ENCODE assay signal across 16 cellular contexts in genomic region chr2:166084301-166084700, GRCh38. TPM values are rescaled to one million over a fixed set of nuclear protein-coding genes. Genes with fewer than 3 reads are reported as not detected.
DNase-seq lines count a peak whose midpoint lies in the region; ATAC-seq and TF ChIP-seq lines count a peak whose summit lies in the region.
"Had no signal": no experiment of that assay in that cellular context is flagged by ENCODE, and none has a peak within 500 bp of the region (broad histone marks: within the 10 kb centered on the region; RNA-seq: fewer than 3 reads in every experiment).

No MANE protein-coding gene starts in this region.

- H3K27ac Mint-ChIP-seq in T-helper 17 cell (no peak overlapping the region), progenitor cell of endocrine pancreas (no peak overlapping the region)
- H3K27ac Mint-ChIP-seq: B cell; CD8-positive, alpha-beta T cell had no signal

- H3K36me3 ChIP-seq in neuron (ENCODE audit: insufficient read depth, low read length), result no peaks in the 10 kb centered on the region
- H3K36me3 ChIP-seq: BLaER1 treated with 17β-estradiol and CSF1 and Interleukin-3, amounts not matched to agents 10 nM and 100 nM; HAP-1 had no signal

- H3K4me1 ChIP-seq in neuron (ENCODE audit: insufficient read depth, low read length), result peaks cover 9% of the 10 kb centered on the region
- H3K4me1 ChIP-seq: HAP-1 had no signal

- H3K9me3 ChIP-seq in T-helper 17 cell (ENCODE audit: control insufficient read depth, low read length, poor library complexity, severe bottlenecking) (no peaks in the 10 kb centered on the region), neuron (ENCODE audit: low read length) (no peaks in the 10 kb centered on the region)
- H3K9me3 ChIP-seq: BLaER1 treated with 17β-estradiol and CSF1 and Interleukin-3, amounts not matched to agents 10 nM and 100 nM; HAP-1 had no signal

- H3K4me3 ChIP-seq in fibroblast of pulmonary artery (replicated peaks; ENCODE audit: low read depth, low read length) (no peak overlapping the region), neuron (ENCODE audit: low read length) (no peak overlapping the region)
- H3K4me3 ChIP-seq: BLaER1 treated with 17β-estradiol and CSF1 and Interleukin-3, amounts not matched to agents 10 nM and 100 nM; GM12878; HAP-1 had no signal

- no peaks in the 10 kb centered on the region for H3K36me3 Mint-ChIP-seq in T-helper 17 cell (ENCODE audit: low read depth)
- H3K36me3 Mint-ChIP-seq in progenitor cell of endocrine pancreas (ENCODE audit: insufficient read depth), result no peaks in the 10 kb centered on the region
- H3K36me3 Mint-ChIP-seq: CD8-positive, alpha-beta T cell had no signal

- H3K27me3 Mint-ChIP-seq in T-helper 17 cell, result peaks cover 23% of the 10 kb centered on the region
- H3K27me3 Mint-ChIP-seq in progenitor cell of endocrine pancreas, result no peaks in the 10 kb centered on the region
- H3K27me3 Mint-ChIP-seq: B cell had no signal

- peaks cover 2% of the 10 kb centered on the region for H3K4me1 Mint-ChIP-seq in T-helper 17 cell
- H3K4me1 Mint-ChIP-seq in progenitor cell of endocrine pancreas (ENCODE audit: low read depth), result no peaks in the 10 kb centered on the region
- H3K4me1 Mint-ChIP-seq: B cell had no signal

- peak overlapping the region; percentile 5 for H2AFZ ChIP-seq in neuron (ENCODE audit: low read depth, low read length)

- TF ChIP-seq CTCF in fibroblast of pulmonary artery (IDR thresholded peaks at IDR 0.05; ENCODE audit: low read length, missing control alignments), result no peak
- TF ChIP-seq CTCF in progenitor cell of endocrine pancreas (IDR thresholded peaks at IDR 0.05; ENCODE audit: unreplicated experiment), result no peak
- TF ChIP-seq CTCF in GM10266 (IDR thresholded peaks at IDR 0.05; ENCODE audit: control insufficient read depth, insufficient read depth, low read depth, missing control alignments), result no peak

- DNase-seq in NCI-H2227 (lab: John Stamatoyannopoulos, UW; ENCODE audit: unreplicated experiment), result peak; percentile 15
- no peak for DNase-seq in NCI-H2227 treated with DMSO at 0.1 percent for 48 hours (lab: John Stamatoyannopoulos, UW)
- no peak for DNase-seq in T-helper 17 cell
- DNase-seq in fibroblast of pulmonary artery (ENCODE audit: low read depth), result peak; percentile 34
- no peak for DNase-seq in progenitor cell of endocrine pancreas (ENCODE audit: low spot score, unreplicated experiment)
- no peak for DNase-seq in GM10266 (ENCODE audit: extremely low spot score)
- DNase-seq: Calu3; CD8-positive, alpha-beta T cell; DMS79 treated with DMSO at 0.1 percent for 48 hours; GF-D8 had no signal

- ATAC-seq in T-helper 17 cell (no peak), GM21390 (IDR thresholded peaks at IDR 0.05; ENCODE audit: unreplicated experiment) (no peak)
- ATAC-seq: CD8-positive, alpha-beta T cell; GM12878 had no signal

- peak overlapping the region; percentile 25 for H3K4me3 Mint-ChIP-seq in T-helper 17 cell
- H3K4me3 Mint-ChIP-seq in progenitor cell of endocrine pancreas (ENCODE audit: low read depth), result no peak overlapping the region
- H3K4me3 Mint-ChIP-seq: B cell; CD8-positive, alpha-beta T cell had no signal

- H3K9me3 Mint-ChIP-seq in progenitor cell of endocrine pancreas (ENCODE audit: low read depth), result no peaks in the 10 kb centered on the region
- H3K9me3 Mint-ChIP-seq: CD8-positive, alpha-beta T cell had no signal

- H3K27me3 ChIP-seq in neuron (ENCODE audit: insufficient read depth, low read length), result no peaks in the 10 kb centered on the region
- H3K27me3 ChIP-seq: BLaER1 treated with 17β-estradiol and CSF1 and Interleukin-3, amounts not matched to agents 10 nM and 100 nM had no signal

RNA-seq across cellular contexts. Expression of gene SCN1A, which starts 43.5 kb away (rescaled TPM):
- total RNA-seq in T-helper 17 cell (not detected), progenitor cell of endocrine pancreas (0.26 and 0.62 TPM in 2 replicates)
- total RNA-seq: B cell; Calu3; CD8-positive, alpha-beta T cell; GM12878 had no signal

Comparison
In these comparisons a context has a peak if more than half of its experiments do, and no peak if none do; other contexts are left out.
1. DNase-seq: peak in NCI-H2227 (single experiment) and fibroblast of pulmonary artery (single experiment); none in NCI-H2227 treated with DMSO at 0.1 percent for 48 hours (single experiment), T-helper 17 cell (0 of 3), progenitor cell of endocrine pancreas (single experiment) and GM10266 (single experiment).